Comparison of ENCODE assay signal across 13 cellular contexts in the genomic region with DNA sequence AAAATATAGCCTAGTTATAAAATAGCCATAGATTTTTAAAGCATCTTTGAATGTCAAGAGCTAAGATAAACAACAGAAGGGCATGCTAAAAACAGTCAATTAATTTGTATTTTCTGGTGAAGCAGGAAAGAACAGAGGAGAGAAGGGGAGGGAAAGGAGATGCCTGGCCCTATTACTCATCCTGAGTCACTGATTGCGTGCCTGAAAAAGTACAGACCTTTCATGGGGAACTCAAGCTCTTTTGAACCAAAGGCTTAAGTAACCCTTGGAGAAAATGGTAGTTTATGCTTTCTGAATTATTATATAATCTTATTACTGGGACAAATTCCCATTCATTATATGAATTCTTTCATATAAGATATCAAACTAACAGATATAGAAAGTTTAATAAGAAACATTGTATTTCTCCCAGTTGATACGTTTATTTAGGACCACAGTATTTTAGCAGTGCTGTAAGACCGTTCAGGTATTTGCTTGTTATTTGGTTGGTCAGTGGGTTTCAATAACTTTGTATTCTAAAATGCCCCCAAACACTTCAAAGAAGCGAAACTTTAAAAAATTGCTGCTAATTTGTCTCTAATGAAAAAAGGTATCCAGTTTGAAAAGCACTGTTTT.
DNase-seq lines count a peak whose midpoint lies in the region; ATAC-seq and TF ChIP-seq lines count a peak whose summit lies in the region.
"Had no signal": no experiment of that assay in that cellular context is flagged by ENCODE, and none has a peak within 500 bp of the region (broad histone marks: within the 10 kb centered on the region; RNA-seq: fewer than 3 reads in every experiment).

No MANE protein-coding gene starts in this region.

- POLR2A ChIA-PET in HCT116 (lab: Charles Lee): no interaction called here
- POLR2A ChIA-PET in activated CD8-positive, alpha-beta T cell treated with anti-CD3 and anti-CD28 coated beads for 36 hours (lab: Charles Lee): no interaction called here

- H3K27me3 ChIP-seq in HCT116 (ENCODE audit: insufficient read depth, low read length) (no peaks in the 10 kb centered on the region), SJSA1 (replicated peaks) (no peaks in the 10 kb centered on the region), tibial artery (no peaks in the 10 kb centered on the region)
- H3K27me3 ChIP-seq: suprapubic skin had no signal

- no peak overlapping the region for H3K27ac Mint-ChIP-seq in activated CD8-positive, alpha-beta T cell treated with anti-CD3 and anti-CD28 coated beads for 36 hours
- H3K27ac Mint-ChIP-seq: activated CD4-positive, alpha-beta T cell treated with anti-CD3 and anti-CD28 coated beads, Interleukin-2, amount 10 ng/mL, durations not matched to agents 7 days and 5 days; activated naive CD8-positive, alpha-beta T cell treated with anti-CD3 and anti-CD28 coated beads, Interleukin-2, amount 10 ng/mL, durations not matched to agents 7 days and 5 days had no signal

- H3K9me3 ChIP-seq in HCT116 (ENCODE audit: control insufficient read depth in 1 of 2, insufficient read depth in 1 of 2, low read depth in 1 of 2, low read length in 2 of 2): no peaks in the 10 kb centered on the region
- H3K9me3 ChIP-seq in SJSA1 (replicated peaks): no peaks in the 10 kb centered on the region
- no peaks in the 10 kb centered on the region for H3K9me3 ChIP-seq in tibial artery
- H3K9me3 ChIP-seq: suprapubic skin had no signal

- no peaks in the 10 kb centered on the region for H3K79me2 ChIP-seq in HCT116 (ENCODE audit: insufficient read depth, low read length)

- no peaks in the 10 kb centered on the region for H3K36me3 Mint-ChIP-seq in activated CD8-positive, alpha-beta T cell treated with anti-CD3 and anti-CD28 coated beads for 36 hours (ENCODE audit: low read depth)
- H3K36me3 Mint-ChIP-seq: activated naive CD8-positive, alpha-beta T cell treated with anti-CD3 and anti-CD28 coated beads, Interleukin-2, amount 10 ng/mL, durations not matched to agents 7 days and 5 days had no signal

- 0 out of 2 replicates have a peak, but pooled peaks cover 3% of the 10 kb centered on the region for H3K9me2 ChIP-seq in HCT116 (ENCODE audit: insufficient read depth)

- H3K36me3 ChIP-seq in HCT116 (ENCODE audit: control insufficient read depth in 1 of 2, insufficient read depth in 2 of 2, low read length in 2 of 2) (no peaks in the 10 kb centered on the region), SJSA1 (no peaks in the 10 kb centered on the region), tibial artery (no peaks in the 10 kb centered on the region)
- H3K36me3 ChIP-seq: suprapubic skin had no signal

- no peak for TF ChIP-seq POLR2A in HCT116 (IDR thresholded peaks at IDR 0.05; ENCODE audit: borderline replicate concordance, extremely low read depth, insufficient read depth, insufficient read length)

- H2AFZ ChIP-seq in HCT116 (ENCODE audit: low read depth, low read length, poor library complexity, severe bottlenecking): peak overlapping the region; percentile 99
- H2AFZ ChIP-seq: PC-9 had no signal

- H3K27me3 Mint-ChIP-seq in activated CD8-positive, alpha-beta T cell treated with anti-CD3 and anti-CD28 coated beads for 36 hours: no peaks in the 10 kb centered on the region
- H3K27me3 Mint-ChIP-seq: activated CD4-positive, alpha-beta T cell treated with anti-CD3 and anti-CD28 coated beads, Interleukin-2, amount 10 ng/mL, durations not matched to agents 7 days and 5 days; activated naive CD8-positive, alpha-beta T cell treated with anti-CD3 and anti-CD28 coated beads, Interleukin-2, amount 10 ng/mL, durations not matched to agents 7 days and 5 days had no signal

- H3K9ac ChIP-seq in HCT116 (ENCODE audit: low read length): 0 out of 2 replicates have a peak overlapping the region, but pooled peaks have one; percentile 8

- DNase-seq in HCT116 (ENCODE audit: low read depth, low spot score): peak; percentile 80
- peak; percentile 75 to 80 for DNase-seq in SJSA1 (ENCODE audit: low read depth in 1 of 2, low spot score in 2 of 2)
- DNase-seq in fibroblast of the aortic adventitia (ENCODE audit: low read depth): peak; percentile 95
- no peak for DNase-seq in tibial artery
- DNase-seq in activated CD8-positive, alpha-beta T cell treated with anti-CD3 and anti-CD28 coated beads for 36 hours: no peak
- DNase-seq in DMS79 treated with DMSO at 0.1 percent for 48 hours (lab: John Stamatoyannopoulos, UW): no peak
- DNase-seq in hypothalamus (lab: John Stamatoyannopoulos, UW): no peak
- DNase-seq: activated CD4-positive, alpha-beta T cell treated with anti-CD3 and anti-CD28 coated beads, Interleukin-2, amount 10 ng/mL, durations not matched to agents 7 days and 5 days; activated naive CD8-positive, alpha-beta T cell treated with anti-CD3 and anti-CD28 coated beads, Interleukin-2, amount 10 ng/mL, durations not matched to agents 7 days and 5 days; glutamatergic neuron; Karpas-422 had no signal

- TF ChIP-seq CTCF in HCT116 (IDR thresholded peaks at IDR 0.05 in 2 of 3, conservative IDR thresholded peaks at IDR 0.05 in 1 of 3; ENCODE audit: borderline replicate concordance in 1 of 3, insufficient read depth in 1 of 3, low read depth in 2 of 3, low read length in 2 of 3) (no peak), fibroblast of the aortic adventitia (IDR thresholded peaks at IDR 0.05; ENCODE audit: insufficient read depth, low read length) (no peak), tibial artery (IDR thresholded peaks at IDR 0.05) (no peak)
- TF ChIP-seq CTCF in activated CD8-positive, alpha-beta T cell treated with anti-CD3 and anti-CD28 coated beads for 36 hours (IDR thresholded peaks at IDR 0.05): no peak

- BruUV-seq in HCT116 (replicated peaks; lab: Mats Ljungman, UMichigan): no TSS peak

- no peaks in the 10 kb centered on the region for H3K4me1 Mint-ChIP-seq in activated CD8-positive, alpha-beta T cell treated with anti-CD3 and anti-CD28 coated beads for 36 hours (ENCODE audit: low read depth)
- H3K4me1 Mint-ChIP-seq: activated CD4-positive, alpha-beta T cell treated with anti-CD3 and anti-CD28 coated beads, Interleukin-2, amount 10 ng/mL, durations not matched to agents 7 days and 5 days; activated naive CD8-positive, alpha-beta T cell treated with anti-CD3 and anti-CD28 coated beads, Interleukin-2, amount 10 ng/mL, durations not matched to agents 7 days and 5 days had no signal

- no peak for TF ChIP-seq RAD21 in HCT116 (IDR thresholded peaks at IDR 0.05; ENCODE audit: low read depth)

- no peaks in the 10 kb centered on the region for H4K20me1 ChIP-seq in HCT116 (ENCODE audit: insufficient read depth)

- peaks cover 16 to 28% of the 10 kb centered on the region in 2 experiments for H3K4me1 ChIP-seq in HCT116 (ENCODE audit: control insufficient read depth in 1 of 2, insufficient read depth in 2 of 2, low read length in 2 of 2)
- peaks cover 27% of the 10 kb centered on the region for H3K4me1 ChIP-seq in SJSA1 (replicated peaks)
- peaks cover 0 to 21% (median 3%) of the 10 kb centered on the region in 4 donors for H3K4me1 ChIP-seq in tibial artery
- H3K4me1 ChIP-seq: suprapubic skin had no signal

- no peak overlapping the region for H3K4me3 Mint-ChIP-seq in activated CD8-positive, alpha-beta T cell treated with anti-CD3 and anti-CD28 coated beads for 36 hours
- H3K4me3 Mint-ChIP-seq: activated CD4-positive, alpha-beta T cell treated with anti-CD3 and anti-CD28 coated beads, Interleukin-2, amount 10 ng/mL, durations not matched to agents 7 days and 5 days; activated naive CD8-positive, alpha-beta T cell treated with anti-CD3 and anti-CD28 coated beads, Interleukin-2, amount 10 ng/mL, durations not matched to agents 7 days and 5 days had no signal

- peak overlapping the region; percentile 69 for H3K4me2 ChIP-seq in HCT116 (ENCODE audit: low read length)
- H3K4me2 ChIP-seq: PC-9 had no signal

- peaks cover 2% of the 10 kb centered on the region for H3K9me3 Mint-ChIP-seq in activated CD8-positive, alpha-beta T cell treated with anti-CD3 and anti-CD28 coated beads for 36 hours
- H3K9me3 Mint-ChIP-seq: activated CD4-positive, alpha-beta T cell treated with anti-CD3 and anti-CD28 coated beads, Interleukin-2, amount 10 ng/mL, durations not matched to agents 7 days and 5 days had no signal

- ATAC-seq in HCT116: peak; percentile 93
- no peak for ATAC-seq in activated CD8-positive, alpha-beta T cell treated with anti-CD3 and anti-CD28 coated beads for 36 hours

- H3K27ac ChIP-seq in HCT116 (ENCODE audit: low read depth, low read length): no peak overlapping the region
- H3K27ac ChIP-seq in SJSA1: peak overlapping the region; percentile 68
- peak overlapping the region; percentile 26 to 58 for H3K27ac ChIP-seq in tibial artery
- H3K27ac ChIP-seq: PC-9, suprapubic skin had no signal

- intact Hi-C loops in HCT116 (cut with micrococcal nuclease) (no loop called here), tibial artery (cut with DNase I; ENCODE audit: low total_unique reads) (no loop called here)
- intact Hi-C loops in activated CD8-positive, alpha-beta T cell treated with anti-CD3 and anti-CD28 coated beads for 36 hours (cut with micrococcal nuclease): no loop called here

- H3K4me3 ChIP-seq in HCT116 (replicated peaks in 1 of 2; ENCODE audit: low read depth in 1 of 2, low read length in 2 of 2) (peak overlapping the region in 1 of 2 experiments; percentile 2; a peak in 1 of 4 replicates), SJSA1 (no peak overlapping the region), fibroblast of the aortic adventitia (ENCODE audit: low read depth, low read length) (no peak overlapping the region), tibial artery (no peak overlapping the region)
- H3K4me3 ChIP-seq: PC-9, suprapubic skin had no signal

- RAD21 ChIA-PET in HCT116 (lab: Charles Lee; ENCODE audit: low non-redundant PET in 1 of 2, low total read pairs in 2 of 2, uncharacterized antibody in 2 of 2, unreplicated experiment in 2 of 2): no interaction called here

- CTCF ChIA-PET in HCT116 (lab: Charles Lee): no interaction called here
- CTCF ChIA-PET in activated CD8-positive, alpha-beta T cell treated with anti-CD3 and anti-CD28 coated beads for 36 hours (lab: Charles Lee): no interaction called here

TF ChIP-seq in HCT116, 20 proteins besides CTCF, POLR2A, EP300 and RAD21 (continues in another document):
- TF ChIP-seq EZH2phosphoT487 (IDR thresholded peaks at IDR 0.05; ENCODE audit: borderline replicate concordance): no peak
- TF ChIP-seq, protein P1, sequence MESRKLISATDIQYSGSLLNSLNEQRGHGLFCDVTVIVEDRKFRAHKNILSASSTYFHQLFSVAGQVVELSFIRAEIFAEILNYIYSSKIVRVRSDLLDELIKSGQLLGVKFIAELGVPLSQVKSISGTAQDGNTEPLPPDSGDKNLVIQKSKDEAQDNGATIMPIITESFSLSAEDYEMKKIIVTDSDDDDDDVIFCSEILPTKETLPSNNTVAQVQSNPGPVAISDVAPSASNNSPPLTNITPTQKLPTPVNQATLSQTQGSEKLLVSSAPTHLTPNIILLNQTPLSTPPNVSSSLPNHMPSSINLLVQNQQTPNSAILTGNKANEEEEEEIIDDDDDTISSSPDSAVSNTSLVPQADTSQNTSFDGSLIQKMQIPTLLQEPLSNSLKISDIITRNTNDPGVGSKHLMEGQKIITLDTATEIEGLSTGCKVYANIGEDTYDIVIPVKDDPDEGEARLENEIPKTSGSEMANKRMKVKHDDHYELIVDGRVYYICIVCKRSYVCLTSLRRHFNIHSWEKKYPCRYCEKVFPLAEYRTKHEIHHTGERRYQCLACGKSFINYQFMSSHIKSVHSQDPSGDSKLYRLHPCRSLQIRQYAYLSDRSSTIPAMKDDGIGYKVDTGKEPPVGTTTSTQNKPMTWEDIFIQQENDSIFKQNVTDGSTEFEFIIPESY (IDR thresholded peaks at IDR 0.05; ENCODE audit: extremely low read depth, insufficient replicate concordance, low read length): no peak

Comparison
In these comparisons a context has a peak if more than half of its experiments do, and no peak if none do; other contexts are left out.
1. DNase-seq: peak in HCT116 (single experiment), SJSA1 (2 of 2) and fibroblast of the aortic adventitia (single experiment); none in tibial artery (0 of 2), activated CD8-positive, alpha-beta T cell treated with anti-CD3 and anti-CD28 coated beads for 36 hours (single experiment), DMS79 treated with DMSO at 0.1 percent for 48 hours (single experiment) and hypothalamus (0 of 51).